In genomic region chr5:99169309-99169708, GRCh38 we compare ENCODE assay signal across 11 cellular contexts.
DNase-seq lines count a peak whose midpoint lies in the region; ATAC-seq and TF ChIP-seq lines count a peak whose summit lies in the region.
"Had no signal": no experiment of that assay in that cellular context is flagged by ENCODE, and none has a peak within 500 bp of the region (broad histone marks: within the 10 kb centered on the region; RNA-seq: fewer than 3 reads in every experiment).

No MANE protein-coding gene starts in this region.

- ATAC-seq in HG02678 (IDR thresholded peaks at IDR 0.05; ENCODE audit: unreplicated experiment): no peak
- ATAC-seq in lower lobe of right lung: no peak

- H3K9ac ChIP-seq in iPS-18a (ENCODE audit: low read length): no peak overlapping the region

- no peak overlapping the region for H3K27ac ChIP-seq in WERI-Rb-1
- H3K27ac ChIP-seq in iPS-18a (ENCODE audit: low read length): no peak overlapping the region
- H3K27ac ChIP-seq in lower lobe of right lung: no peak overlapping the region

- no peak overlapping the region for H3K4me3 ChIP-seq in BJ (ENCODE audit: low read depth, low read length)
- no peak overlapping the region for H3K4me3 ChIP-seq in WERI-Rb-1 (ENCODE audit: low read depth, low read length)
- H3K4me3 ChIP-seq in iPS-18a (ENCODE audit: low read length): peak overlapping the region; percentile 3
- no peak overlapping the region for H3K4me3 ChIP-seq in lower lobe of right lung

- H3K4me1 ChIP-seq in iPS-18a (ENCODE audit: control insufficient read depth, low read depth, low read length): peaks cover 20% of the 10 kb centered on the region
- H3K4me1 ChIP-seq in lower lobe of right lung: no peaks in the 10 kb centered on the region

- intact Hi-C loops in posterior vena cava (cut with DNase I) (no loop called here), lower lobe of right lung (cut with DNase I) (no loop called here)

- CTCF ChIA-PET in BJ (lab: Yijun Ruan, JAX): interaction anchor here (0.6 kb wide), 1 partner anchor 108 kb away, joined by 3 read pairs; no protein-coding TSS in a partner anchor

- H3K9me3 ChIP-seq in WERI-Rb-1 (ENCODE audit: severe bottlenecking): no peaks in the 10 kb centered on the region
- no peaks in the 10 kb centered on the region for H3K9me3 ChIP-seq in iPS-18a (ENCODE audit: control insufficient read depth, low read depth, low read length)
- H3K9me3 ChIP-seq in lower lobe of right lung: no peaks in the 10 kb centered on the region

- DNase-seq in BJ (ENCODE audit: low read depth) (no peak), LHCN-M2 (ENCODE audit: low read depth) (peak; percentile 4), WERI-Rb-1 (no peak), posterior vena cava (ENCODE audit: low spot score) (no peak), lower lobe of right lung (no peak)
- DNase-seq in activated CD4-positive, alpha-beta T cell treated with anti-CD3 and anti-CD28 coated beads, Interleukin-2, amount 50 U/mL, for 4 hours: no peak
- DNase-seq: activated CD4-positive, alpha-beta T cell treated with anti-CD3 and anti-CD28 coated beads, Interleukin-2, amount 50 U/mL, for 48 hours; NCI-H446 treated with DMSO at 0.1 percent for 48 hours; stimulated activated CD4-positive, alpha-beta T cell treated with anti-CD3 and anti-CD28 coated beads, Interleukin-4, amount 100 ng/mL, for 1 hour had no signal

- no peaks in the 10 kb centered on the region for H3K27me3 ChIP-seq in BJ (ENCODE audit: control insufficient read depth, insufficient read depth, low read length)
- no peaks in the 10 kb centered on the region for H3K27me3 ChIP-seq in WERI-Rb-1 (ENCODE audit: insufficient read depth, low read depth, severe bottlenecking)
- no peaks in the 10 kb centered on the region for H3K27me3 ChIP-seq in iPS-18a (ENCODE audit: control insufficient read depth, insufficient read depth, low read length)
- no peaks in the 10 kb centered on the region for H3K27me3 ChIP-seq in lower lobe of right lung (ENCODE audit: low read depth)

- H3K36me3 ChIP-seq in BJ (ENCODE audit: control insufficient read depth, insufficient read depth, low read length) (no peaks in the 10 kb centered on the region), WERI-Rb-1 (no peaks in the 10 kb centered on the region), iPS-18a (ENCODE audit: control insufficient read depth, low read depth, low read length) (no peaks in the 10 kb centered on the region), lower lobe of right lung (no peaks in the 10 kb centered on the region)

- TF ChIP-seq CTCF in BJ (IDR thresholded peaks at IDR 0.05; ENCODE audit: insufficient read depth, low read depth, low read length): 0 out of 2 replicates have a peak, but pooled peaks have one; percentile 17
- 0 out of 2 replicates have a peak, but pooled peaks have one; percentile 6 for TF ChIP-seq CTCF in WERI-Rb-1 (IDR thresholded peaks at IDR 0.05; ENCODE audit: low read depth, low read length)
- no peak for TF ChIP-seq CTCF in lower lobe of right lung (IDR thresholded peaks at IDR 0.05)

- POLR2A ChIA-PET in BJ (lab: Charles Lee): no interaction called here
